In the genomic region with DNA sequence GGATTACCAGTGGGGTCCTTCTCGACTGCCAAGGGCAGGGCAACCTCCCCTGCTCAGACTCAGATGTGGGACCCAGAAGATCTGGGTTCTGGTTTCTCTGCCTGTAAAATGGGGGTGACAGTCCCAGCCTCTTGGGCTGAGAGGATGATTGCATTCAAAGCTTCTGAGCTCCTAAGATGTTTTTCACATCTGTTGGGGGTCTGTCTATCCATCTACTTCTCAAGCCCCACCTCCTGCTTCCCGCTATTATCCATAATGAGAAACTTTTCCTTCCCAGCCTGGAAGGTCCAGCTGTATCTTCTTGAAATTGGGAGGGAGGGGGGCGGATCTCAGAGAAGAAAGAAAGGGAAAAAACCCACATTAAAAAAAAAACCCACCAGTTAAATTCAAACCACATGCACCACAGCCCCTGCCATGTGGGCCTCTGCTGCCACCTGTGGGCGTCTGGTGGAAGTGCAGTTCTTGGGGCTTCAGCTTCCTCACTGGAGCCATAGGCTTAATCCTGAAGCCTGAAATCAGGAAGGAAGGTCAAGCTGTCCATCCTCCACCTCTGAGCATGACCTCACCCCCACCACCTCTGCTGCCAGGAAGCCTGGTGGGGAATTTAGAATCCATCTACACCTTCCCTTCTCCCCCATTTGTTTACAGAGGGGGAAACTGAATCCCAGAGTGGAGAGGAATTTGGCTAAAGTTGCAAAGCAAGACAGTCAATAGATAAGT, we compare ENCODE assay signal across 1 cellular context.
TF ChIP-seq lines count a peak whose summit lies in the region.

No MANE protein-coding gene starts in this region.

TF ChIP-seq in HepG2, 621 proteins besides CTCF, POLR2A, EP300 and RAD21 (continued from another document and continues in another):
- TF ChIP-seq PATZ1 (CRISPR knock-in tag; IDR thresholded peaks at IDR 0.05) = peak; percentile 41; the same call in 1 of the 2 replicates
- TF ChIP-seq ZFP36L1 (CRISPR knock-in tag; IDR thresholded peaks at IDR 0.05) = peak; percentile 43; the same call in 1 of the 2 replicates
- TF ChIP-seq CHCHD3 (CRISPR knock-in tag; IDR thresholded peaks at IDR 0.05) = no peak
- TF ChIP-seq NFE2L2 (IDR thresholded peaks at IDR 0.05; ENCODE audit: low read length) = no peak
- TF ChIP-seq ZSCAN21 (CRISPR knock-in tag; IDR thresholded peaks at IDR 0.05; ENCODE audit: borderline replicate concordance) = peak; percentile 21; the same call in 1 of the 2 replicates
- 0 out of 2 replicates have a peak, but pooled peaks have one; percentile 24 for TF ChIP-seq PPARG (CRISPR knock-in tag; conservative IDR thresholded peaks at IDR 0.05)
- no peak for TF ChIP-seq MTA1 (CRISPR knock-in tag; IDR thresholded peaks at IDR 0.05; ENCODE audit: borderline replicate concordance)
- 0 out of 2 replicates have a peak, but pooled peaks have one; percentile 5 for TF ChIP-seq ZNF12 (CRISPR knock-in tag; IDR thresholded peaks at IDR 0.05)
- TF ChIP-seq JUNB (CRISPR knock-in tag; IDR thresholded peaks at IDR 0.05; ENCODE audit: borderline replicate concordance) = no peak
- peak; percentile 88 for TF ChIP-seq STAG1 (CRISPR knock-in tag; IDR thresholded peaks at IDR 0.05)
- TF ChIP-seq MNT (IDR thresholded peaks at IDR 0.05) = peak; percentile 86
- TF ChIP-seq SMAD3 (CRISPR knock-in tag; IDR thresholded peaks at IDR 0.05) = no peak
- TF ChIP-seq NFATC3 (CRISPR knock-in tag; IDR thresholded peaks at IDR 0.05) = no peak
- TF ChIP-seq ETV5 (CRISPR knock-in tag; IDR thresholded peaks at IDR 0.05; ENCODE audit: borderline replicate concordance) = 0 out of 2 replicates have a peak, but pooled peaks have one; percentile 13
- TF ChIP-seq, protein P1, sequence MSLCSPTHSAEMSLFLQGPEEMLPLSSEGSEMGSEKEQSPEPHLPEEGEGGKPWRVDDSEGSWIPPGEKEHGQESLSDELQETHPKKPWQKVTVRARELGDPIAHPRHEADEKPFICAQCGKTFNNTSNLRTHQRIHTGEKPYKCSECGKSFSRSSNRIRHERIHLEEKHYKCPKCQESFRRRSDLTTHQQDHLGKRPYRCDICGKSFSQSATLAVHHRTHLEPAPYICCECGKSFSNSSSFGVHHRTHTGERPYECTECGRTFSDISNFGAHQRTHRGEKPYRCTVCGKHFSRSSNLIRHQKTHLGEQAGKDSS (CRISPR knock-in tag; IDR thresholded peaks at IDR 0.05; ENCODE audit: borderline replicate concordance, low read depth) = no peak
- no peak for TF ChIP-seq HOMEZ (CRISPR knock-in tag; IDR thresholded peaks at IDR 0.05; ENCODE audit: low read depth)
- TF ChIP-seq DNMT3B (CRISPR knock-in tag; conservative IDR thresholded peaks at IDR 0.05) = no peak
- no peak for TF ChIP-seq SMAD1 (CRISPR knock-in tag; IDR thresholded peaks at IDR 0.05; ENCODE audit: borderline replicate concordance, low read depth)
- no peak for TF ChIP-seq CBX2 (IDR thresholded peaks at IDR 0.05; ENCODE audit: low read depth, low read length)
- no peak for TF ChIP-seq CBX2 (CRISPR knock-in tag; IDR thresholded peaks at IDR 0.05; ENCODE audit: low read depth)
- no peak for TF ChIP-seq SYNCRIP (IDR thresholded peaks at IDR 0.05; ENCODE audit: insufficient read depth, low read depth, low read length)
- peak; percentile 26 for TF ChIP-seq YY1 (IDR thresholded peaks at IDR 0.05; ENCODE audit: insufficient read depth, insufficient replicate concordance, low read depth, low read length)
- TF ChIP-seq ZNF7 (CRISPR knock-in tag; IDR thresholded peaks at IDR 0.05) = no peak
- no peak for TF ChIP-seq ZNF10 (CRISPR knock-in tag; IDR thresholded peaks at IDR 0.05; ENCODE audit: borderline replicate concordance, low read depth)
- peak; percentile 93 for TF ChIP-seq SMC3 (IDR thresholded peaks at IDR 0.05; ENCODE audit: low read length)
- TF ChIP-seq RELA (CRISPR knock-in tag; IDR thresholded peaks at IDR 0.05) = no peak
- no peak for TF ChIP-seq ZNF121 (CRISPR knock-in tag; IDR thresholded peaks at IDR 0.05)
- no peak for TF ChIP-seq SP140L (CRISPR knock-in tag; IDR thresholded peaks at IDR 0.05; ENCODE audit: borderline replicate concordance)
- no peak for TF ChIP-seq FOXP1 (IDR thresholded peaks at IDR 0.05)
- TF ChIP-seq FOXP1 (CRISPR knock-in tag; IDR thresholded peaks at IDR 0.05) = no peak
- TF ChIP-seq MAF1 (CRISPR knock-in tag; IDR thresholded peaks at IDR 0.05; ENCODE audit: borderline replicate concordance) = no peak
- no peak for TF ChIP-seq PCBP2 (optimal IDR thresholded peaks at IDR 0.05; ENCODE audit: low read depth, low read length, poor library complexity, severe bottlenecking)
- peak; percentile 53; the same call in 1 of the 2 replicates for TF ChIP-seq MYC (CRISPR knock-in tag; IDR thresholded peaks at IDR 0.05; ENCODE audit: borderline replicate concordance)
- TF ChIP-seq KLF9 (CRISPR knock-in tag; IDR thresholded peaks at IDR 0.05; ENCODE audit: low read depth) = no peak
- TF ChIP-seq STAT5B (CRISPR knock-in tag; IDR thresholded peaks at IDR 0.05) = no peak
- TF ChIP-seq, protein P2, sequence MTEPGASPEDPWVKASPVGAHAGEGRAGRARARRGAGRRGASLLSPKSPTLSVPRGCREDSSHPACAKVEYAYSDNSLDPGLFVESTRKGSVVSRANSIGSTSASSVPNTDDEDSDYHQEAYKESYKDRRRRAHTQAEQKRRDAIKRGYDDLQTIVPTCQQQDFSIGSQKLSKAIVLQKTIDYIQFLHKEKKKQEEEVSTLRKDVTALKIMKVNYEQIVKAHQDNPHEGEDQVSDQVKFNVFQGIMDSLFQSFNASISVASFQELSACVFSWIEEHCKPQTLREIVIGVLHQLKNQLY (CRISPR knock-in tag; IDR thresholded peaks at IDR 0.05) = no peak
- TF ChIP-seq, protein P3, sequence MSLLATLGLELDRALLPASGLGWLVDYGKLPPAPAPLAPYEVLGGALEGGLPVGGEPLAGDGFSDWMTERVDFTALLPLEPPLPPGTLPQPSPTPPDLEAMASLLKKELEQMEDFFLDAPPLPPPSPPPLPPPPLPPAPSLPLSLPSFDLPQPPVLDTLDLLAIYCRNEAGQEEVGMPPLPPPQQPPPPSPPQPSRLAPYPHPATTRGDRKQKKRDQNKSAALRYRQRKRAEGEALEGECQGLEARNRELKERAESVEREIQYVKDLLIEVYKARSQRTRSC (CRISPR knock-in tag; IDR thresholded peaks at IDR 0.05; ENCODE audit: low read depth) = no peak
- TF ChIP-seq U2AF2 (IDR thresholded peaks at IDR 0.05; ENCODE audit: low read depth, low read length) = no peak
- TF ChIP-seq ZNF552 (CRISPR knock-in tag; IDR thresholded peaks at IDR 0.05; ENCODE audit: borderline replicate concordance) = no peak
- TF ChIP-seq, protein P4, sequence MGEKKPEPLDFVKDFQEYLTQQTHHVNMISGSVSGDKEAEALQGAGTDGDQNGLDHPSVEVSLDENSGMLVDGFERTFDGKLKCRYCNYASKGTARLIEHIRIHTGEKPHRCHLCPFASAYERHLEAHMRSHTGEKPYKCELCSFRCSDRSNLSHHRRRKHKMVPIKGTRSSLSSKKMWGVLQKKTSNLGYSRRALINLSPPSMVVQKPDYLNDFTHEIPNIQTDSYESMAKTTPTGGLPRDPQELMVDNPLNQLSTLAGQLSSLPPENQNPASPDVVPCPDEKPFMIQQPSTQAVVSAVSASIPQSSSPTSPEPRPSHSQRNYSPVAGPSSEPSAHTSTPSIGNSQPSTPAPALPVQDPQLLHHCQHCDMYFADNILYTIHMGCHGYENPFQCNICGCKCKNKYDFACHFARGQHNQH (CRISPR knock-in tag; IDR thresholded peaks at IDR 0.05) = 0 out of 2 replicates have a peak, but pooled peaks have one; percentile 12
- no peak for TF ChIP-seq ZBTB8A (CRISPR knock-in tag; IDR thresholded peaks at IDR 0.05; ENCODE audit: borderline replicate concordance, low read depth)
- peak; percentile 11; the same call in 1 of the 2 replicates for TF ChIP-seq UBTF (CRISPR knock-in tag; IDR thresholded peaks at IDR 0.05)
- TF ChIP-seq BCL6 (CRISPR knock-in tag; IDR thresholded peaks at IDR 0.05) = no peak
- TF ChIP-seq MED1 (CRISPR knock-in tag; IDR thresholded peaks at IDR 0.05) = no peak
- TF ChIP-seq ZNF580 (CRISPR knock-in tag; IDR thresholded peaks at IDR 0.05; ENCODE audit: borderline replicate concordance, low read depth) = 0 out of 2 replicates have a peak, but pooled peaks have one; percentile 49
- TF ChIP-seq ZNF550 (CRISPR knock-in tag; IDR thresholded peaks at IDR 0.05; ENCODE audit: borderline replicate concordance) = no peak
- no peak for TF ChIP-seq ESRRA (CRISPR knock-in tag; IDR thresholded peaks at IDR 0.05; ENCODE audit: low read depth)
- TF ChIP-seq THAP11 (CRISPR knock-in tag; IDR thresholded peaks at IDR 0.05) = 0 out of 2 replicates have a peak, but pooled peaks have one; percentile 19
- TF ChIP-seq U2AF1 (optimal IDR thresholded peaks at IDR 0.05; ENCODE audit: low read depth, low read length) = no peak
- TF ChIP-seq HDAC1 (CRISPR knock-in tag; IDR thresholded peaks at IDR 0.05) = 0 out of 2 replicates have a peak, but pooled peaks have one; percentile 8
- no peak for TF ChIP-seq ZNF891 (CRISPR knock-in tag; IDR thresholded peaks at IDR 0.05)
- no peak for TF ChIP-seq ZNF205 (CRISPR knock-in tag; IDR thresholded peaks at IDR 0.05)
- no peak for TF ChIP-seq NCOR1 (IDR thresholded peaks at IDR 0.05; ENCODE audit: borderline replicate concordance, low read length)
- no peak for TF ChIP-seq TBP (CRISPR knock-in tag; IDR thresholded peaks at IDR 0.05)
- TF ChIP-seq JDP2 (CRISPR knock-in tag; IDR thresholded peaks at IDR 0.05; ENCODE audit: borderline replicate concordance) = no peak
- TF ChIP-seq FOXM1 (CRISPR knock-in tag; IDR thresholded peaks at IDR 0.05) = no peak
- TF ChIP-seq ASH2L (IDR thresholded peaks at IDR 0.05; ENCODE audit: insufficient read length, low read depth, low read length) = no peak
- TF ChIP-seq, protein P5, sequence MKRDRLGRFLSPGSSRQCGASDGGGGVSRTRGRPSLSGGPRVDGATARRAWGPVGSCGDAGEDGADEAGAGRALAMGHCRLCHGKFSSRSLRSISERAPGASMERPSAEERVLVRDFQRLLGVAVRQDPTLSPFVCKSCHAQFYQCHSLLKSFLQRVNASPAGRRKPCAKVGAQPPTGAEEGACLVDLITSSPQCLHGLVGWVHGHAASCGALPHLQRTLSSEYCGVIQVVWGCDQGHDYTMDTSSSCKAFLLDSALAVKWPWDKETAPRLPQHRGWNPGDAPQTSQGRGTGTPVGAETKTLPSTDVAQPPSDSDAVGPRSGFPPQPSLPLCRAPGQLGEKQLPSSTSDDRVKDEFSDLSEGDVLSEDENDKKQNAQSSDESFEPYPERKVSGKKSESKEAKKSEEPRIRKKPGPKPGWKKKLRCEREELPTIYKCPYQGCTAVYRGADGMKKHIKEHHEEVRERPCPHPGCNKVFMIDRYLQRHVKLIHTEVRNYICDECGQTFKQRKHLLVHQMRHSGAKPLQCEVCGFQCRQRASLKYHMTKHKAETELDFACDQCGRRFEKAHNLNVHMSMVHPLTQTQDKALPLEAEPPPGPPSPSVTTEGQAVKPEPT (CRISPR knock-in tag; IDR thresholded peaks at IDR 0.05; ENCODE audit: low read depth) = no peak
- no peak for TF ChIP-seq NR2F1 (CRISPR knock-in tag; IDR thresholded peaks at IDR 0.05)
